ENCODE assay signal across 9 cellular contexts in genomic region chr22:23750374-23750743, GRCh38. TPM values are rescaled to one million over a fixed set of nuclear protein-coding genes. Genes with fewer than 3 reads are reported as not detected.
DNase-seq lines count a peak whose midpoint lies in the region; ATAC-seq and TF ChIP-seq lines count a peak whose summit lies in the region.
"Had no signal": no experiment of that assay in that cellular context is flagged by ENCODE, and none has a peak within 500 bp of the region (broad histone marks: within the 10 kb centered on the region; RNA-seq: fewer than 3 reads in every experiment).

No MANE protein-coding gene starts in this region.

- peaks cover 6% of the 10 kb centered on the region for H3K36me3 Mint-ChIP-seq in activated T-cell treated with anti-CD3 and anti-CD28 coated beads, Interleukin-2, amount 50 U/mL, for 24 hours (ENCODE audit: low read depth)

- H3K27ac ChIP-seq in liver (ENCODE audit: low read depth in 1 of 2, low read length in 2 of 2) (peak overlapping the region; percentile 36 to 39), thyroid gland (peak overlapping the region; percentile 65 to 89 (median 67))

- peak overlapping the region; percentile 83 for H3K4me3 Mint-ChIP-seq in activated T-cell treated with anti-CD3 and anti-CD28 coated beads, Interleukin-2, amount 50 U/mL, for 24 hours

- no peak for ATAC-seq in GM21529 (IDR thresholded peaks at IDR 0.05; ENCODE audit: unreplicated experiment)

- intact Hi-C loops in thyroid gland (cut with DNase I): no loop called here

- H3K4me1 Mint-ChIP-seq in activated T-cell treated with anti-CD3 and anti-CD28 coated beads, Interleukin-2, amount 50 U/mL, for 24 hours (ENCODE audit: low read depth): peaks cover 19% of the 10 kb centered on the region

- H3K4me3 ChIP-seq in liver (ENCODE audit: low read depth in 1 of 3, low read length in 3 of 3): peak overlapping the region; percentile 57 to 84 (median 72)
- peak overlapping the region; percentile 59 to 72 (median 61) for H3K4me3 ChIP-seq in thyroid gland (replicated peaks in 1 of 3)

- no peak for DNase-seq in activated T-cell treated with anti-CD3 and anti-CD28 coated beads, Interleukin-2, amount 50 U/mL, for 24 hours
- DNase-seq in activated T-cell treated with anti-CD3 and anti-CD28 coated beads for 4 hours (no peak), astrocyte of the hippocampus (ENCODE audit: low read depth, low spot score) (peak; percentile 12), thyroid gland (no peak), NOMO-1 treated with dmso at 0.1 percent for 144 hours (lab: John Stamatoyannopoulos, UW; ENCODE audit: unreplicated experiment) (no peak), C1 segment of cervical spinal cord (lab: John Stamatoyannopoulos, UW) (no peak)

- H3K27ac Mint-ChIP-seq in activated T-cell treated with anti-CD3 and anti-CD28 coated beads, Interleukin-2, amount 50 U/mL, for 24 hours: peak overlapping the region; percentile 71

- H3K4me1 ChIP-seq in liver (ENCODE audit: control insufficient read depth in 4 of 4, insufficient read depth in 4 of 4, low read length in 3 of 4) (peaks cover 0 to 10% (median 2%) of the 10 kb centered on the region in 4 donors), thyroid gland (peaks cover 5 to 9% of the 10 kb centered on the region in 2 donors)

- TF ChIP-seq RAD21 in liver (IDR thresholded peaks at IDR 0.05): no peak

- H3K9ac ChIP-seq in liver (ENCODE audit: low read depth in 1 of 2, low read length in 2 of 2): peak overlapping the region in 1 of 2 donors; percentile 42

- no peaks in the 10 kb centered on the region for H3K9me3 Mint-ChIP-seq in activated T-cell treated with anti-CD3 and anti-CD28 coated beads, Interleukin-2, amount 50 U/mL, for 24 hours

- H3K27me3 ChIP-seq in liver (ENCODE audit: control insufficient read depth in 4 of 4, insufficient read depth in 4 of 4, low read length in 3 of 4) (no peaks in the 10 kb centered on the region), thyroid gland (no peaks in the 10 kb centered on the region)

- no peak for TF ChIP-seq CTCF in liver (IDR thresholded peaks at IDR 0.05; ENCODE audit: low read depth, low read length, missing input control)
- TF ChIP-seq CTCF in thyroid gland (IDR thresholded peaks at IDR 0.05): no peak

- 39% methylated on average over 7 of the region's 7 CpGs for WGBS in liver
- 21 to 29% methylated on average over 7 of the region's 7 CpGs for WGBS in thyroid gland, 2 donors

- no peaks in the 10 kb centered on the region for H3K9me3 ChIP-seq in liver (ENCODE audit: control insufficient read depth in 4 of 4, low read length in 3 of 4)
- no peaks in the 10 kb centered on the region for H3K9me3 ChIP-seq in thyroid gland

- no peaks in the 10 kb centered on the region for H3K27me3 Mint-ChIP-seq in activated T-cell treated with anti-CD3 and anti-CD28 coated beads, Interleukin-2, amount 50 U/mL, for 24 hours

- H3K36me3 ChIP-seq in liver (ENCODE audit: control insufficient read depth in 4 of 4, insufficient read depth in 3 of 4, low read depth in 1 of 4, low read length in 3 of 4) (no peaks in the 10 kb centered on the region), thyroid gland (no peaks in the 10 kb centered on the region)

- no peak for TF ChIP-seq POLR2A in thyroid gland (IDR thresholded peaks at IDR 0.05)

TF ChIP-seq in liver, 16 proteins besides CTCF, POLR2A, EP300 and RAD21:
- no peak for TF ChIP-seq RXRA (IDR thresholded peaks at IDR 0.05)
- TF ChIP-seq HNF4G (IDR thresholded peaks at IDR 0.05): no peak
- TF ChIP-seq SP1 (IDR thresholded peaks at IDR 0.05): no peak
- no peak for TF ChIP-seq FOXA2 (IDR thresholded peaks at IDR 0.05)
- TF ChIP-seq FOXA1 (IDR thresholded peaks at IDR 0.05): no peak
- TF ChIP-seq MAX (IDR thresholded peaks at IDR 0.05): no peak
- no peak for TF ChIP-seq JUND (IDR thresholded peaks at IDR 0.05)
- no peak for TF ChIP-seq GABPA (IDR thresholded peaks at IDR 0.05 in 1 of 2, conservative IDR thresholded peaks at IDR 0.05 in 1 of 2)
- no peak for TF ChIP-seq YY1 (IDR thresholded peaks at IDR 0.05)
- no peak for TF ChIP-seq HNF4A (conservative IDR thresholded peaks at IDR 0.05)
- no peak for TF ChIP-seq NR2F2 (IDR thresholded peaks at IDR 0.05)
- TF ChIP-seq ATF3 (IDR thresholded peaks at IDR 0.05): no peak
- no peak for TF ChIP-seq EGR1 (IDR thresholded peaks at IDR 0.05; ENCODE audit: low read depth in 2 of 2)
- TF ChIP-seq TAF1 (conservative IDR thresholded peaks at IDR 0.05): no peak
- TF ChIP-seq REST (IDR thresholded peaks at IDR 0.05): no peak
- no peak for TF ChIP-seq ZBTB33 (IDR thresholded peaks at IDR 0.05)
TF ChIP-seq in liver: peak in this region for 0.

RNA-seq across cellular contexts. Expression of gene ZNF70, which starts 0.6 kb away (rescaled TPM):
- total RNA-seq in liver (1 to 10 TPM; 1.2 to 1.9 TPM), thyroid gland (10 to 100 TPM in 1 of 4 donors, 1 to 10 TPM in 3; 5.0 to 10.7 (median 7.4) TPM)
- under 1 TPM; 0.14 to 0.20 TPM for polyA plus RNA-seq in liver

RNA-seq across cellular contexts. Expression of gene VPREB3, which starts 3.9 kb away (rescaled TPM):
- total RNA-seq in liver: 1 to 10 TPM in 1 of 2 donors, not detected in 1; 3.2 TPM
- polyA plus RNA-seq in liver: 1 to 10 TPM in 1 of 2 donors, under 1 TPM in 1; 0.69 to 1.8 TPM
- total RNA-seq in thyroid gland: not detected

RNA-seq across cellular contexts. Expression of gene C22orf15, which starts 12.4 kb away (rescaled TPM):
- total RNA-seq in liver: under 1 TPM; 0.14 to 0.17 TPM
- polyA plus RNA-seq in liver: under 1 TPM; 0.03 to 0.10 TPM
- not detected for total RNA-seq in thyroid gland
- total RNA-seq: left colon had no signal

RNA-seq across cellular contexts. Expression of gene CHCHD10, which starts 17.4 kb away (rescaled TPM):
- total RNA-seq in liver (10 to 100 TPM; 13.4 to 24.0 TPM), thyroid gland (100 to 1,000 TPM in 1 of 4 donors, 10 to 100 TPM in 2, 1 to 10 TPM in 1; 9.4 to 154 (median 47.0) TPM)
- polyA plus RNA-seq in liver: 100 to 1,000 TPM; 254 to 784 TPM

RNA-seq across cellular contexts. Expression of gene MMP11, which starts 22.3 kb away (rescaled TPM):
- 10 to 100 TPM in 1 of 2 donors, under 1 TPM in 1; 0.33 to 33.7 TPM for total RNA-seq in liver
- under 1 TPM; 0.33 to 0.89 TPM for polyA plus RNA-seq in liver
- 1 to 10 TPM in 3 of 4 donors, under 1 TPM in 1; 0.38 to 2.3 (median 1.7) TPM for total RNA-seq in thyroid gland
